Comparison of ENCODE assay signal across 15 cellular contexts in the genomic region with DNA sequence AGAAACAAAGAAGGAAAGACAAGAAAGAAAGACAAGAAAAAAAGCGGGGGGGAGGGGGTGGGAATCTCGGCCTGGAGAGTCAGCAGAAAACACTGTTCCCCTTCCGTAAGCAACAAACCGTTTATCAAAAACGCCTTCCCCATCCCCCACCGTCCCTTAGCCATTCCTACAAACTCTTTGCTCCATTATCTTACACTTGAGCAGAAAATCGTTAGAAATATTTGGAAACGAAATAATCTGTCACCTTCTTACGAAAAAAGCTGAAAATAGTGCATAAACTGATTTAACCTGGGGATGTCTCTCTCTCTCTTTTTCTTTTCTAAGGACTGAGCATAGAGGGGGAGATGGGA. TPM values are rescaled to one million over a fixed set of nuclear protein-coding genes. Genes with fewer than 3 reads are reported as not detected.
DNase-seq lines count a peak whose midpoint lies in the region; ATAC-seq, FAIRE-seq and TF ChIP-seq lines count a peak whose summit lies in the region.
"Had no signal": no experiment of that assay in that cellular context is flagged by ENCODE, and none has a peak within 500 bp of the region (broad histone marks: within the 10 kb centered on the region; RNA-seq: fewer than 3 reads in every experiment).

No MANE protein-coding gene starts in this region.

- no peaks in the 10 kb centered on the region for H3K9me1 ChIP-seq in endothelial cell of umbilical vein (replicated peaks; ENCODE audit: control insufficient read depth, extremely low read depth, insufficient read depth, low read length)

- no peak for ATAC-seq in GM21619 (IDR thresholded peaks at IDR 0.05; ENCODE audit: unreplicated experiment)
- ATAC-seq: body of pancreas, heart right ventricle had no signal

- H3K4me1 ChIP-seq in CD4-positive, alpha-beta memory T cell (ENCODE audit: insufficient read depth, low read length): peaks cover 43% of the 10 kb centered on the region
- H3K4me1 ChIP-seq in HUES6 (ENCODE audit: control insufficient read depth, insufficient read depth, low read length): peaks cover 38% of the 10 kb centered on the region
- peaks cover 37% of the 10 kb centered on the region for H3K4me1 ChIP-seq in endothelial cell of umbilical vein (ENCODE audit: control insufficient read depth, extremely low read depth, insufficient read depth, low read length)

- no peak overlapping the region for H3K9ac ChIP-seq in HUES6 (ENCODE audit: low read length)
- no peak overlapping the region for H3K9ac ChIP-seq in endothelial cell of umbilical vein (replicated peaks; ENCODE audit: extremely low read depth, insufficient read depth, low read length)
- H3K9ac ChIP-seq: KMS-11 had no signal

- no peaks in the 10 kb centered on the region for H3K27me3 ChIP-seq in CD4-positive, alpha-beta memory T cell (ENCODE audit: insufficient read depth, low read length)
- H3K27me3 ChIP-seq in HUES6 (ENCODE audit: control insufficient read depth, insufficient read depth, low read length) (peaks cover 86% of the 10 kb centered on the region), endothelial cell of umbilical vein (ENCODE audit: control insufficient read depth in 2 of 2, insufficient read depth in 2 of 2, low read length in 2 of 2) (no peaks in the 10 kb centered on the region)
- H3K27me3 ChIP-seq: body of pancreas, heart right ventricle had no signal

- no peaks in the 10 kb centered on the region for H3K9me3 ChIP-seq in CD4-positive, alpha-beta memory T cell (ENCODE audit: control insufficient read depth in 1 of 2, low read length in 2 of 2)
- no peaks in the 10 kb centered on the region for H3K9me3 ChIP-seq in HUES6 (ENCODE audit: control insufficient read depth, insufficient read depth, low read depth, low read length)
- no peaks in the 10 kb centered on the region for H3K9me3 ChIP-seq in endothelial cell of umbilical vein (replicated peaks; ENCODE audit: control insufficient read depth, insufficient read depth, low read length)
- H3K9me3 ChIP-seq: body of pancreas, heart right ventricle had no signal

- TF ChIP-seq POLR2A in endothelial cell of umbilical vein (IDR thresholded peaks at IDR 0.05; ENCODE audit: low read depth, low read length): no peak

- no peak for TF ChIP-seq CTCF in endothelial cell of umbilical vein (IDR thresholded peaks at IDR 0.05; ENCODE audit: extremely low read depth in 1 of 2, insufficient read depth in 1 of 2, low read depth in 1 of 2, low read length in 2 of 2)
- TF ChIP-seq CTCF in osteocyte (IDR thresholded peaks at IDR 0.05): no peak
- TF ChIP-seq CTCF in RWPE1 (conservative IDR thresholded peaks at IDR 0.05; ENCODE audit: low read depth): no peak

- CTCF ChIA-PET in CD4-positive, alpha-beta memory T cell (lab: Charles Lee; ENCODE audit: partially characterized antibody): no interaction called here
- CTCF ChIA-PET in endothelial cell of umbilical vein (lab: Charles Lee) (interaction anchor here (1.6 kb wide), 1 partner anchor 164 kb away, joined by 3 read pairs; no protein-coding TSS in a partner anchor), RWPE1 (lab: Yijun Ruan, JAX) (no interaction called here)

- H3K27me3 Mint-ChIP-seq in CD4-positive, alpha-beta memory T cell: peaks cover 0 to 2% of the 10 kb centered on the region in 2 donors
- H3K27me3 Mint-ChIP-seq in osteocyte (ENCODE audit: unreplicated experiment): peaks cover 14% of the 10 kb centered on the region

- no peaks in the 10 kb centered on the region for H3K36me3 ChIP-seq in CD4-positive, alpha-beta memory T cell (ENCODE audit: insufficient read depth, low read length)
- no peaks in the 10 kb centered on the region for H3K36me3 ChIP-seq in HUES6 (ENCODE audit: control insufficient read depth, insufficient read depth, low read length)
- peaks cover 0 to 7% of the 10 kb centered on the region in 2 experiments for H3K36me3 ChIP-seq in endothelial cell of umbilical vein (ENCODE audit: control insufficient read depth in 2 of 2, extremely low read depth in 1 of 2, insufficient read depth in 2 of 2, low read length in 2 of 2)

- intact Hi-C loops in CD4-positive, alpha-beta memory T cell (cut with micrococcal nuclease): loop anchor here (5.0 kb wide), 1 partner anchor 213 kb away; no protein-coding TSS in a partner anchor
- intact Hi-C loops in endothelial cell of umbilical vein (cut with micrococcal nuclease): loop anchor here (5.0 to 10.0 kb wide), 4 partner anchors 252 to 711 kb away; a partner anchor contains a TSS

- no peak for DNase-seq in CD4-positive, alpha-beta memory T cell
- no peak for DNase-seq in endothelial cell of umbilical vein (ENCODE audit: low read depth, low spot score)
- DNase-seq in osteocyte (ENCODE audit: extremely low spot score, unreplicated experiment): no peak
- DNase-seq in inferior parietal cortex (ENCODE audit: extremely low spot score): no peak
- no peak for DNase-seq in HPDE6-E6E7 (ENCODE audit: extremely low spot score)
- DNase-seq in RWPE1 (ENCODE audit: low spot score): no peak
- DNase-seq: body of pancreas; heart right ventricle; NCI-H82; occipital lobe; stimulated activated CD8-positive, alpha-beta memory T cell treated with anti-CD3 and anti-CD28 coated beads, Interleukin-4, amount 100 ng/mL, for 48 hours had no signal

- POLR2A ChIA-PET in CD4-positive, alpha-beta memory T cell (lab: Charles Lee; ENCODE audit: partially characterized antibody): no interaction called here
- POLR2A ChIA-PET in endothelial cell of umbilical vein (lab: Charles Lee) (no interaction called here), RWPE1 (lab: Yijun Ruan, JAX; ENCODE audit: low non-redundant PET) (no interaction called here)

- peak overlapping the region; percentile 0 for H3K4me2 ChIP-seq in endothelial cell of umbilical vein (ENCODE audit: insufficient read depth, low read length)

- peak overlapping the region in 6 of 7 donors; percentile 9 to 99 (median 82) for H3K27ac Mint-ChIP-seq in CD4-positive, alpha-beta memory T cell
- no peak overlapping the region for H3K27ac Mint-ChIP-seq in osteocyte (ENCODE audit: unreplicated experiment)

- H3K36me3 Mint-ChIP-seq in CD4-positive, alpha-beta memory T cell: peaks cover 14 to 36% of the 10 kb centered on the region in 2 donors
- H3K36me3 Mint-ChIP-seq in osteocyte (ENCODE audit: unreplicated experiment): peaks cover 9% of the 10 kb centered on the region

- no TSS peak for BruUV-seq in endothelial cell of umbilical vein (replicated peaks; lab: Mats Ljungman, UMichigan)

- dilution Hi-C loops in endothelial cell of umbilical vein (cut with MboI; ENCODE audit: extremely low pct_ligation_motif_present, low sequenced_read_pairs): no loop called here

- H2AFZ ChIP-seq in endothelial cell of umbilical vein (ENCODE audit: low read depth, low read length): no peak overlapping the region

- H3K9me3 Mint-ChIP-seq in CD4-positive, alpha-beta memory T cell: peaks cover 0 to 3% (median 0%) of the 10 kb centered on the region in 8 donors
- no peaks in the 10 kb centered on the region for H3K9me3 Mint-ChIP-seq in osteocyte (ENCODE audit: unreplicated experiment)

- no peak overlapping the region for H3K4me3 ChIP-seq in CD4-positive, alpha-beta memory T cell (ENCODE audit: low read length in 2 of 2)
- H3K4me3 ChIP-seq in HUES6 (ENCODE audit: low read depth, low read length) (peak overlapping the region; percentile 61), endothelial cell of umbilical vein (replicated peaks in 1 of 3; ENCODE audit: insufficient read depth in 1 of 3, low read depth in 1 of 3, low read length in 3 of 3) (no peak overlapping the region)
- H3K4me3 ChIP-seq: body of pancreas had no signal

- H3K79me2 ChIP-seq in endothelial cell of umbilical vein (ENCODE audit: control insufficient read depth, insufficient read depth, low read length): peaks cover 67% of the 10 kb centered on the region

- no peak overlapping the region for H3K27ac ChIP-seq in CD4-positive, alpha-beta memory T cell (ENCODE audit: low read depth, low read length)
- no peak overlapping the region for H3K27ac ChIP-seq in HUES6 (ENCODE audit: low read depth, low read length)
- no peak overlapping the region for H3K27ac ChIP-seq in endothelial cell of umbilical vein (ENCODE audit: insufficient read depth, low read depth, low read length)
- no peak overlapping the region for H3K27ac ChIP-seq in RWPE1
- H3K27ac ChIP-seq: body of pancreas, KMS-11, VCaP had no signal

- FAIRE-seq in endothelial cell of umbilical vein (lab: Jason Lieb, UNC): no peak

- H3K4me1 Mint-ChIP-seq in CD4-positive, alpha-beta memory T cell: peaks cover 30 to 71% (median 45%) of the 10 kb centered on the region in 4 donors
- peaks cover 55% of the 10 kb centered on the region for H3K4me1 Mint-ChIP-seq in osteocyte (ENCODE audit: unreplicated experiment)

- no peaks in the 10 kb centered on the region for H4K20me1 ChIP-seq in endothelial cell of umbilical vein (replicated peaks; ENCODE audit: control insufficient read depth, extremely low read depth, insufficient read depth, low read length)

- H3K4me3 Mint-ChIP-seq in CD4-positive, alpha-beta memory T cell: peak overlapping the region in 7 of 8 donors; percentile 19 to 100 (median 71)
- peak overlapping the region; percentile 60 for H3K4me3 Mint-ChIP-seq in osteocyte (ENCODE audit: unreplicated experiment)

TF ChIP-seq in endothelial cell of umbilical vein, 7 proteins besides CTCF, POLR2A, EP300 and RAD21 (continues in another document):
- TF ChIP-seq EZH2 (IDR thresholded peaks at IDR 0.05; ENCODE audit: borderline replicate concordance, low read depth, low read length, severe bottlenecking): no peak

RNA-seq across cellular contexts. Expression of a gene that starts 3.2 kb away (rescaled TPM):
- 10 to 100 TPM; 55.9 to 56.7 TPM for total RNA-seq in CD4-positive, alpha-beta memory T cell
- 10 to 100 TPM; 21.0 to 29.3 TPM for polyA plus RNA-seq in CD4-positive, alpha-beta memory T cell
- total RNA-seq in endothelial cell of umbilical vein (18.3 and 21.9 TPM in 2 replicates), osteocyte (17.7 and 19.7 TPM in 2 replicates)
- polyA plus RNA-seq in endothelial cell of umbilical vein: 10.0 and 13.9 TPM in 2 replicates
- 13.9 and 14.1 TPM in 2 replicates for polyA plus RNA-seq in endothelial cell of umbilical vein (2011; cell fraction: cytosol; rRNA removed)
- polyA plus RNA-seq in endothelial cell of umbilical vein (2011; cell fraction: nucleus; rRNA removed): 37.1 and 46.1 TPM in 2 replicates
- polyA plus RNA-seq in endothelial cell of umbilical vein (2012): 15.8 and 20.0 TPM in 2 replicates
- polyA minus RNA-seq in endothelial cell of umbilical vein: 27.0 and 27.8 TPM in 2 replicates
- 19.0 TPM for polyA minus RNA-seq in endothelial cell of umbilical vein (2011; cell fraction: cytosol; rRNA and poly(A)+ RNA removed)
- 16.1 and 17.8 TPM in 2 replicates for polyA minus RNA-seq in endothelial cell of umbilical vein (2011; cell fraction: nucleus; rRNA and poly(A)+ RNA removed)

RNA-seq across cellular contexts. Expression of a gene that starts 4.9 kb away (rescaled TPM):
- 10 to 100 TPM; 30.1 to 32.0 TPM for total RNA-seq in CD4-positive, alpha-beta memory T cell
- polyA plus RNA-seq in CD4-positive, alpha-beta memory T cell: 1 to 10 TPM in 1 of 2 donors, under 1 TPM in 1; 0.84 to 6.5 TPM
- 10.2 and 11.4 TPM in 2 replicates for total RNA-seq in endothelial cell of umbilical vein
- 3.7 and 4.2 TPM in 2 replicates for polyA plus RNA-seq in endothelial cell of umbilical vein
- 4.4 and 4.6 TPM in 2 replicates for polyA plus RNA-seq in endothelial cell of umbilical vein (2011; cell fraction: cytosol; rRNA removed)
- polyA plus RNA-seq in endothelial cell of umbilical vein (2011; cell fraction: nucleus; rRNA removed): 5.1 TPM in 2 replicates
- polyA plus RNA-seq in endothelial cell of umbilical vein (2012): 6.3 and 7.3 TPM in 2 replicates
- 5.9 and 6.0 TPM in 2 replicates for polyA minus RNA-seq in endothelial cell of umbilical vein
- polyA minus RNA-seq in endothelial cell of umbilical vein (2011; cell fraction: cytosol; rRNA and poly(A)+ RNA removed): 6.5 TPM
- 4.7 and 6.0 TPM in 2 replicates for polyA minus RNA-seq in endothelial cell of umbilical vein (2011; cell fraction: nucleus; rRNA and poly(A)+ RNA removed)
- total RNA-seq in osteocyte: 12.2 and 13.3 TPM in 2 replicates
